10 cellular contexts compared by ENCODE assay signal in the genomic region with DNA sequence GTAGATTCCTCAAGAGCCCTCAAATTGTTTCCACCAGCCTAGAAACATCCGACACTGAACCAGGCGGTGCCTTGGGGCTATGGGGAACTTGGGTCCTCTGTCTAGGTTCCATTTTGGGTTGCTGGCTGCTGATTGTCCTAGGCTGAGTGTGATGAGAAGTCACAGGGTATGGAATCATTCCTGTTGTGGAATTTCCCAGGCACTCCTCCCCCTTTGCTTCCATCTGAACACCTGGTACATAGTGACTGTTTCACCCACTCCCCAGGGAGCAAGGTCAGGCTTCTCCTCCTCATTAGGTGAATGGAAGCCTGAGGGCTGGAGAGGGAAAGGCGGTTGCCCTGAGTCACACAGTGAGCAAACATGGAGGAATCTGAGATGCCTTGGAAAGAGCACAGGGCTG.
DNase-seq lines count a peak whose midpoint lies in the region; ATAC-seq and FAIRE-seq lines count a peak whose summit lies in the region.
"Had no signal": no experiment of that assay in that cellular context is flagged by ENCODE, and none has a peak within 500 bp of the region (broad histone marks: within the 10 kb centered on the region; RNA-seq: fewer than 3 reads in every experiment).

No MANE protein-coding gene starts in this region.

- ATAC-seq in HG02610 (IDR thresholded peaks at IDR 0.05; ENCODE audit: unreplicated experiment) (no peak), GM19351 (IDR thresholded peaks at IDR 0.05; ENCODE audit: unreplicated experiment) (no peak)

- DNase-seq in NCI-H82 (lab: John Stamatoyannopoulos, UW), result peak; percentile 35
- no peak for DNase-seq in NCI-H82 treated with DMSO at 0.1 percent for 48 hours (lab: John Stamatoyannopoulos, UW; ENCODE audit: unreplicated experiment)
- peak; percentile 26 for DNase-seq in SW480 (ENCODE audit: low spot score)
- DNase-seq in islet precursor cell, result peak; percentile 95
- peak; percentile 68 for DNase-seq in urothelium cell line (ENCODE audit: low spot score)
- no peak for DNase-seq in cerebellar nuclear complex (lab: John Stamatoyannopoulos, UW)
- DNase-seq: activated naive CD8-positive, alpha-beta T cell treated with anti-CD3 and anti-CD28 coated beads for 36 hours; DMS79 had no signal

- peak; percentile 32 for FAIRE-seq in urothelium cell line (lab: Jason Lieb, UNC)

Comparison
In these comparisons a context has a peak if more than half of its experiments do, and no peak if none do; other contexts are left out.
1. DNase-seq: peak in NCI-H82 (single experiment), SW480 (single experiment), islet precursor cell (single experiment) and urothelium cell line (single experiment); none in NCI-H82 treated with DMSO at 0.1 percent for 48 hours (single experiment) and cerebellar nuclear complex (0 of 2).